ENCODE assay signal across 10 cellular contexts in genomic region chr21:39180429-39181019, GRCh38. TPM values are rescaled to one million over a fixed set of nuclear protein-coding genes. Genes with fewer than 3 reads are reported as not detected.
DNase-seq lines count a peak whose midpoint lies in the region; ATAC-seq and TF ChIP-seq lines count a peak whose summit lies in the region.
"Had no signal": no experiment of that assay in that cellular context is flagged by ENCODE, and none has a peak within 500 bp of the region (broad histone marks: within the 10 kb centered on the region; RNA-seq: fewer than 3 reads in every experiment).

No MANE protein-coding gene starts in this region.

- H3K4me1 ChIP-seq in BLaER1 (peaks cover 34% of the 10 kb centered on the region), RWPE2 (ENCODE audit: insufficient read depth, poor library complexity, severe bottlenecking) (peaks cover 15% of the 10 kb centered on the region), colonic mucosa (peaks cover 5% of the 10 kb centered on the region)

- peak; percentile 51 for TF ChIP-seq CTCF in GM12873 (IDR thresholded peaks at IDR 0.05; ENCODE audit: insufficient read depth, low read depth, low read length, missing control alignments)
- TF ChIP-seq CTCF in RWPE2 (IDR thresholded peaks at IDR 0.05; ENCODE audit: poor library complexity, severe bottlenecking): peak; percentile 21
- TF ChIP-seq CTCF in colonic mucosa (IDR thresholded peaks at IDR 0.05): no peak

- H4K20me1 ChIP-seq in BLaER1: peaks cover 52% of the 10 kb centered on the region

- intact Hi-C loops in colonic mucosa (cut with DNase I): loop anchor here (2.0 kb wide), 1 partner anchor 208 kb away; no protein-coding TSS in a partner anchor

- H3K27me3 ChIP-seq in BLaER1: no peaks in the 10 kb centered on the region
- H3K27me3 ChIP-seq in RWPE2 (ENCODE audit: insufficient read depth, poor library complexity, severe bottlenecking): no peaks in the 10 kb centered on the region
- H3K27me3 ChIP-seq in colonic mucosa: no peaks in the 10 kb centered on the region
- H3K27me3 ChIP-seq: spleen had no signal

- H3K4me2 ChIP-seq in BLaER1: peak overlapping the region; percentile 93; the same call in 1 of the 2 replicates

- DNase-seq in RWPE2 (ENCODE audit: low spot score) (no peak), erythroblast (lab: John Stamatoyannopoulos, UW) (peak; percentile 32), NCI-H1694 (lab: John Stamatoyannopoulos, UW) (no peak), NCI-H524 (lab: John Stamatoyannopoulos, UW) (no peak), colonic mucosa (no peak)
- DNase-seq: NCI-H187 treated with DMSO at 0.1 percent for 48 hours, spleen had no signal

- H3K9me3 ChIP-seq in BLaER1 (no peaks in the 10 kb centered on the region), RWPE2 (ENCODE audit: severe bottlenecking) (no peaks in the 10 kb centered on the region), colonic mucosa (no peaks in the 10 kb centered on the region)
- H3K9me3 ChIP-seq: spleen had no signal

- H3K36me3 ChIP-seq in BLaER1 (peaks cover 45% of the 10 kb centered on the region), RWPE2 (ENCODE audit: low read depth) (peaks cover 57% of the 10 kb centered on the region), colonic mucosa (no peaks in the 10 kb centered on the region)

- no peak for ATAC-seq in RWPE2 (ENCODE audit: low read depth)
- ATAC-seq in HG03039 (IDR thresholded peaks at IDR 0.05; ENCODE audit: unreplicated experiment): no peak

- H3K4me3 ChIP-seq in BLaER1: no peak overlapping the region
- H3K4me3 ChIP-seq in RWPE2 (ENCODE audit: severe bottlenecking): no peak overlapping the region
- no peak overlapping the region for H3K4me3 ChIP-seq in colonic mucosa
- H3K4me3 ChIP-seq: spleen had no signal

- TF ChIP-seq POLR2A in erythroblast (IDR thresholded peaks at IDR 0.05; ENCODE audit: low read length): no peak

- H3K27ac ChIP-seq in BLaER1: no peak overlapping the region
- no peak overlapping the region for H3K27ac ChIP-seq in RWPE2 (ENCODE audit: poor library complexity, severe bottlenecking)
- no peak overlapping the region for H3K27ac ChIP-seq in colonic mucosa
- H3K27ac ChIP-seq: spleen had no signal

- H3K9ac ChIP-seq in BLaER1 (no peak overlapping the region), colonic mucosa (ENCODE audit: low read depth in 2 of 2, low read length in 2 of 2) (no peak overlapping the region)

RNA-seq across cellular contexts. Expression of gene PSMG1, which starts 2.7 kb away (rescaled TPM):
- 10 to 100 TPM; 41.2 to 78.1 TPM for total RNA-seq in colonic mucosa

Comparison
In these comparisons a context has a peak if more than half of its experiments do, and no peak if none do; other contexts are left out.
1. DNase-seq: peak in erythroblast (2 of 2); none in RWPE2 (single experiment), NCI-H1694 (single experiment), NCI-H524 (0 of 2) and colonic mucosa (single experiment).